ENCODE assay signal across 16 cellular contexts in the genomic region with DNA sequence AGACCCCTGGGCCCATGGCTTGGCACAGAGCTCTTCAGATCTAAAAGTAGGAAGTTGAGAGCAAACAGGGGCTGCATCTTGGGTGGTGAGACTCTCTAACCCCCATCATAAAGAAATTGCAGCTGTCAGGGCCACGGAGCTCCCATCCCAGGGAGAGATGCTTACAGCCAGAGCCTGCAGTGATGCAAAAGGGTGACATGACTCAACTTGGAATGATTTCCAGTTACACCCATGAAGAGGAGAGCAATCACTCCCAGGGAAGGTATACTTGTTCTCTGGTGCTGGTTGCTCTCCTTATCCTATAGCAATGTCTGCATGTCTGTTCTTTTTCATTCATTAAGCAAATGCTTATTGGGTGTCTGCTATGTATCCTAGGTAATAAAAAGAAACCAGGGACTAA.
"Had no signal": no experiment of that assay in that cellular context is flagged by ENCODE, and none has a peak within 500 bp of the region (broad histone marks: within the 10 kb centered on the region; RNA-seq: fewer than 3 reads in every experiment).

No MANE protein-coding gene starts in this region.

- DNase-seq: colonic mucosa; dermis blood vessel endothelial cell; gastrocnemius medialis; heart right ventricle; hypothalamus; kidney glomerular epithelial cell; mucosa of descending colon; naive thymus-derived CD8-positive, alpha-beta T cell; posterior cingulate gyrus; sigmoid colon; small intestine; stimulated activated CD4-positive, alpha-beta T cell treated with anti-CD3 and anti-CD28 coated beads, Interleukin-12 subunit alpha, Interleukin-12 subunit beta, amount 100 ng/mL, for 4 hours; stimulated activated naive CD4-positive, alpha-beta T cell treated with Interleukin-2 at 50 U/mL for 16 hours; trophoblast cell had no signal

- H3K4me3 ChIP-seq: colonic mucosa, gastrocnemius medialis, heart right ventricle, mucosa of descending colon, right atrium auricular region, sigmoid colon had no signal

- H3K9me3 ChIP-seq: colonic mucosa, gastrocnemius medialis, heart right ventricle, mucosa of descending colon, right atrium auricular region, sigmoid colon had no signal

- H3K27me3 ChIP-seq: colonic mucosa, gastrocnemius medialis, right atrium auricular region had no signal

- H3K27ac ChIP-seq: colonic mucosa, gastrocnemius medialis, heart right ventricle, right atrium auricular region, sigmoid colon had no signal

- H3K4me1 ChIP-seq: colonic mucosa, gastrocnemius medialis, heart right ventricle, right atrium auricular region, sigmoid colon had no signal

- H3K36me3 ChIP-seq: colonic mucosa, gastrocnemius medialis, heart right ventricle, right atrium auricular region, sigmoid colon had no signal

- ATAC-seq: gastrocnemius medialis; heart right ventricle; left lobe of liver; mucosa of descending colon; naive thymus-derived CD8-positive, alpha-beta T cell had no signal
